9 cellular contexts compared by ENCODE assay signal in the genomic region with DNA sequence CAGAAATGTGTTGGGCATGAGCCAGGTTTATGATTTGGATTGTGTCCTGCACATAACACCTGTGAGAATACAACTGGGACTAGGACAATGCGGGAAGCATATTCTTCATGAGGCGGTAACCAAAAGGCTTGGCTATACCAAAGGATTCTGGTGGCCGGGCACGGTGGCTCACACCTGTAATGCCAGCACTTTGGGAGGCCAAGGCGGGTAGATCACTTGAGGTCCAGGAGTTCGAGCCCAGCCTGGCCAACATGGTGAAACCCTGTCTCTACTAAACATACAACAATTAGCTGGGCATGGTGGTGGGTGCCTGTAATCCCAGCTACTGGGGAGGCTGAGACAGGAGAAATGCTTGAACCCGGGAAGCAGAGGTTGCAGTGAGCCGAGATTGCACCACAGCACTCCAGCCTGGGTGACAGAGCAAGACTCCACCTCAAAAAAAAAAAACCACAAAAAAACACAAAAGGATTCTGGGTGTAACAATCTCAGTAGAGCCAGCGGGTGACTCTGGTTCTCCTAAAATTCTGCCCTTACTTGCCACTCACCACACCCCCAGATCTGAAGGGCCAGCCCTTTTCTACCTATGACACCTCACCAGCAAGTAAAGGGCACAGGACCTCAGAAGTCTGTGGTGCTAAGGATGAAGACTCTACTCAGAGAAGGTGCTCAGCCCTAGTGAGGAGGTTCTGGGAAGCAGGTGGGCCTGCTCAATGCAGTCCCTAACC. TPM values are rescaled to one million over a fixed set of nuclear protein-coding genes. Genes with fewer than 3 reads are reported as not detected.
DNase-seq lines count a peak whose midpoint lies in the region; ATAC-seq and TF ChIP-seq lines count a peak whose summit lies in the region.
"Not testable (repeated sequence)": the region's sequence is repeated elsewhere in the genome, so short reads cannot be mapped to it uniquely, and the experiment has no call there.
"Had no signal": no experiment of that assay in that cellular context is flagged by ENCODE, and none has a peak within 500 bp of the region (broad histone marks: within the 10 kb centered on the region; RNA-seq: fewer than 3 reads in every experiment).

No MANE protein-coding gene starts in this region.

- H4K20me1 ChIP-seq in PC-9 (ENCODE audit: insufficient read depth), result not testable (repeated sequence)

- not testable (repeated sequence) for H3K4me3 Mint-ChIP-seq in Calu3 (ENCODE audit: low read depth, unreplicated experiment)

- not testable (repeated sequence) for H3K9me3 Mint-ChIP-seq in Calu3 (ENCODE audit: low read depth, unreplicated experiment)

- not testable (repeated sequence) for H3K9me3 ChIP-seq in PC-9 (ENCODE audit: insufficient read depth, low read depth); breast epithelium; prostate gland; suprapubic skin

- H2AFZ ChIP-seq in PC-9, result not testable (repeated sequence)

- peaks cover 43% of the 10 kb centered on the region for H3K36me3 ChIP-seq in PC-9 (ENCODE audit: low read depth)
- not testable (repeated sequence) for H3K36me3 ChIP-seq in breast epithelium, prostate gland
- peaks cover 25% of the 10 kb centered on the region for H3K36me3 ChIP-seq in suprapubic skin

- intact Hi-C loops in Calu3 (cut with micrococcal nuclease; ENCODE audit: unreplicated experiment); PC-9 (cut with micrococcal nuclease; ENCODE audit: unreplicated experiment); breast epithelium (cut with DNase I; ENCODE audit: low total_unique reads); prostate gland (cut with DNase I): not testable (repeated sequence)

- TSS peak; percentile 53 for BruUV-seq in Calu3 (replicated peaks; lab: Mats Ljungman, UMichigan)
- BruUV-seq in PC-9 (replicated peaks; lab: Mats Ljungman, UMichigan), result TSS peak; percentile 8

- not testable (repeated sequence) for TF ChIP-seq EP300 in suprapubic skin (IDR thresholded peaks at IDR 0.05)

- H3K27me3 Mint-ChIP-seq in Calu3 (ENCODE audit: unreplicated experiment), result not testable (repeated sequence)

- ATAC-seq in foreskin keratinocyte, result peak; percentile 30

- H3K27me3 ChIP-seq in PC-9 (ENCODE audit: insufficient read depth, low read depth); breast epithelium; foreskin keratinocyte; prostate gland (replicated peaks; ENCODE audit: insufficient read depth); suprapubic skin: not testable (repeated sequence)

- DNase-seq in Calu3; PC-9; breast epithelium (ENCODE audit: low spot score in 2 of 2); epithelial cell of prostate (ENCODE audit: low read depth, low spot score); foreskin keratinocyte; prostate gland (ENCODE audit: low spot score); suprapubic skin (ENCODE audit: low spot score in 2 of 2): not testable (repeated sequence)

- 88% methylated on average over 9 of the region's 9 CpGs for WGBS in prostate gland
- WGBS in suprapubic skin, result 73% methylated on average over 9 of the region's 9 CpGs

- POLR2A ChIA-PET in PC-9 (lab: Charles Lee; ENCODE audit: unreplicated experiment), result not testable (repeated sequence)

- H3K4me3 ChIP-seq in PC-9, breast epithelium, prostate gland, suprapubic skin: not testable (repeated sequence)

- TF ChIP-seq CTCF in Calu3 (IDR thresholded peaks at IDR 0.05; ENCODE audit: unreplicated experiment); PC-9 (conservative IDR thresholded peaks at IDR 0.05); breast epithelium (IDR thresholded peaks at IDR 0.05); foreskin keratinocyte (conservative IDR thresholded peaks at IDR 0.05); prostate gland (IDR thresholded peaks at IDR 0.05); suprapubic skin (IDR thresholded peaks at IDR 0.05): not testable (repeated sequence)

- CTCF ChIA-PET in Calu3 (lab: Charles Lee); PC-9 (lab: Charles Lee): not testable (repeated sequence)

- H3K4me1 ChIP-seq in PC-9 (replicated peaks; ENCODE audit: insufficient read depth) (peaks cover 59% of the 10 kb centered on the region), breast epithelium (peaks cover 15 to 25% of the 10 kb centered on the region in 2 donors), foreskin keratinocyte (peaks cover 28% of the 10 kb centered on the region), suprapubic skin (peaks cover 58% of the 10 kb centered on the region)
- not testable (repeated sequence) for H3K4me1 ChIP-seq in prostate gland (replicated peaks)

- H3K27ac ChIP-seq in PC-9 (peak overlapping the region; percentile 97), breast epithelium (peak overlapping the region; percentile 88 to 98), epithelial cell of prostate (peak overlapping the region; percentile 83), prostate gland (peak overlapping the region; percentile 4 to 88), suprapubic skin (peak overlapping the region; percentile 96)
- H3K27ac ChIP-seq in foreskin keratinocyte, result not testable (repeated sequence)

- H3F3A ChIP-seq in PC-9 (ENCODE audit: insufficient read depth, low read depth), result peaks cover 56% of the 10 kb centered on the region

- H3K36me3 Mint-ChIP-seq in Calu3 (ENCODE audit: insufficient read depth, unreplicated experiment), result peaks cover 24% of the 10 kb centered on the region

- not testable (repeated sequence) for H3K79me2 ChIP-seq in PC-9 (ENCODE audit: low read depth)

- H3K9me2 ChIP-seq in PC-9 (ENCODE audit: insufficient read depth), result not testable (repeated sequence)

- TF ChIP-seq POLR2A in breast epithelium (IDR thresholded peaks at IDR 0.05); prostate gland (IDR thresholded peaks at IDR 0.05); suprapubic skin (IDR thresholded peaks at IDR 0.05): not testable (repeated sequence)

- peaks cover 11% of the 10 kb centered on the region for H3K4me1 Mint-ChIP-seq in Calu3 (ENCODE audit: low read depth, unreplicated experiment)

- H3K27ac Mint-ChIP-seq in Calu3 (ENCODE audit: unreplicated experiment), result not testable (repeated sequence)

- H3K4me2 ChIP-seq in PC-9, result not testable (repeated sequence)

RNA-seq across cellular contexts. Expression of gene ANPEP, which starts 20.0 kb away (rescaled TPM):
- 0.68 and 1.8 TPM in 2 replicates for total RNA-seq in Calu3 (2022)
- 172 and 175 TPM in 2 replicates for total RNA-seq in PC-9 (2021)
- total RNA-seq in breast epithelium, result 100 to 1,000 TPM in 2 of 3 donors, 10 to 100 TPM in 1; 26.5 to 129 (median 106) TPM
- 42.1 and 90.9 TPM in 2 replicates for total RNA-seq in foreskin keratinocyte
- polyA plus RNA-seq in foreskin keratinocyte, result 37.0 and 78.2 TPM in 2 replicates
- total RNA-seq in prostate gland, result 100 to 1,000 TPM in 1 of 2 donors, 10 to 100 TPM in 1; 41.9 to 152 TPM
- total RNA-seq in suprapubic skin, result 10 to 100 TPM; 14.2 to 25.1 (median 19.0) TPM
- polyA plus RNA-seq: CD8-positive, alpha-beta memory T cell had no signal

RNA-seq across cellular contexts. Expression of gene MESP2, which starts 58.5 kb away (rescaled TPM):
- total RNA-seq in Calu3 (2022) (not detected in 2 replicates), PC-9 (2021) (1.3 and 2.4 TPM in 2 replicates), breast epithelium (1 to 10 TPM in 1 of 3 donors, under 1 TPM in 1, not detected in 1; 0.64 to 2.3 TPM), foreskin keratinocyte (0.88 and 1.3 TPM in 2 replicates), prostate gland (1 to 10 TPM in 1 of 2 donors, not detected in 1; 1.4 TPM), suprapubic skin (1 to 10 TPM in 1 of 4 donors, not detected in 3; 1.1 TPM)
- 1.2 TPM in 2 replicates for polyA plus RNA-seq in foreskin keratinocyte
- total RNA-seq: CD8-positive, alpha-beta memory T cell; HT1080 had no signal
- polyA plus RNA-seq: CD8-positive, alpha-beta memory T cell had no signal

RNA-seq across cellular contexts. Expression of gene AP3S2, which starts 59.2 kb away (rescaled TPM):
- total RNA-seq in Calu3 (2022), result 46.2 and 51.9 TPM in 2 replicates
- total RNA-seq in PC-9 (2021), result 49.3 and 57.6 TPM in 2 replicates
- total RNA-seq in breast epithelium, result 10 to 100 TPM; 37.4 to 57.4 (median 52.8) TPM
- 25.8 and 40.3 TPM in 2 replicates for total RNA-seq in foreskin keratinocyte
- 11.8 and 12.0 TPM in 2 replicates for polyA plus RNA-seq in foreskin keratinocyte
- total RNA-seq in prostate gland, result 10 to 100 TPM; 43.7 to 44.7 TPM
- total RNA-seq in suprapubic skin, result 10 to 100 TPM; 15.5 to 70.4 (median 28.4) TPM
